8 cellular contexts compared by ENCODE assay signal in genomic region chr7:20778063-20778721, GRCh38. TPM values are rescaled to one million over a fixed set of nuclear protein-coding genes. Genes with fewer than 3 reads are reported as not detected.
DNase-seq lines count a peak whose midpoint lies in the region; ATAC-seq and TF ChIP-seq lines count a peak whose summit lies in the region.

No MANE protein-coding gene starts in this region.

- H3K9ac ChIP-seq in neural progenitor cell = no peak overlapping the region

- 0 out of 2 replicates have a peak, but pooled peaks cover 3% of the 10 kb centered on the region for H3K4me1 ChIP-seq in Panc1 (ENCODE audit: control insufficient read depth, insufficient read depth, low read length)
- H3K4me1 ChIP-seq in esophagus (ENCODE audit: control insufficient read depth in 2 of 2, insufficient read depth in 2 of 2, low read length in 1 of 2) = peaks cover 0 to 4% of the 10 kb centered on the region in 2 donors
- H3K4me1 ChIP-seq in neural progenitor cell = peaks cover 80% of the 10 kb centered on the region

- H3K4me3 ChIP-seq in Panc1 (ENCODE audit: low read depth in 2 of 2, low read length in 2 of 2) = peak overlapping the region; percentile 14 to 36; a peak in 3 of 4 replicates
- H3K4me3 ChIP-seq in esophagus (ENCODE audit: low read depth in 1 of 2, low read length in 2 of 2) = peak overlapping the region; percentile 14 to 37
- peak overlapping the region; percentile 51 for H3K4me3 ChIP-seq in neural progenitor cell

- ATAC-seq in activated CD4-positive, alpha-beta T cell treated with anti-CD3 and anti-CD28 coated beads for 36 hours = peak; percentile 68
- ATAC-seq in HG02759 (IDR thresholded peaks at IDR 0.05; ENCODE audit: unreplicated experiment) = peak; percentile 96
- ATAC-seq in Panc1 = peak; percentile 99

- H2AFZ ChIP-seq in neural progenitor cell (replicated peaks) = peak overlapping the region; percentile 84

- H4K20me1 ChIP-seq in neural progenitor cell (ENCODE audit: low read depth) = peaks cover 65% of the 10 kb centered on the region

- peak; percentile 97 for TF ChIP-seq CTCF in Panc1 (IDR thresholded peaks at IDR 0.05)
- TF ChIP-seq CTCF in neural progenitor cell (IDR thresholded peaks at IDR 0.05) = peak; percentile 68

- peaks cover 78% of the 10 kb centered on the region for H3F3A ChIP-seq in neural progenitor cell (ENCODE audit: low read depth)

- CTCF ChIA-PET in activated CD4-positive, alpha-beta T cell treated with anti-CD3 and anti-CD28 coated beads for 36 hours (lab: Charles Lee) = interaction anchor here (1.0 kb wide), 1 partner anchor 20 kb away, joined by 3 read pairs; no protein-coding TSS in a partner anchor
- CTCF ChIA-PET in Panc1 (lab: Charles Lee) = no interaction called here

- peak overlapping the region; percentile 83 for H3K4me2 ChIP-seq in neural progenitor cell

- BruUV-seq in Panc1 (replicated peaks; lab: Mats Ljungman, UMichigan) = no TSS peak

- H3K4me1 Mint-ChIP-seq in activated CD4-positive, alpha-beta T cell treated with anti-CD3 and anti-CD28 coated beads for 36 hours = peaks cover 19% of the 10 kb centered on the region
- H3K4me1 Mint-ChIP-seq in neural progenitor cell = peaks cover 59% of the 10 kb centered on the region

- no peak overlapping the region for H3K4me3 Mint-ChIP-seq in activated CD4-positive, alpha-beta T cell treated with anti-CD3 and anti-CD28 coated beads for 36 hours
- H3K4me3 Mint-ChIP-seq in neural progenitor cell = peak overlapping the region; percentile 80

- H3K9me3 Mint-ChIP-seq in activated CD4-positive, alpha-beta T cell treated with anti-CD3 and anti-CD28 coated beads for 36 hours (ENCODE audit: low read depth) = no peaks in the 10 kb centered on the region
- no peaks in the 10 kb centered on the region for H3K9me3 Mint-ChIP-seq in neural progenitor cell

- intact Hi-C loops in activated CD4-positive, alpha-beta T cell treated with anti-CD3 and anti-CD28 coated beads for 36 hours (cut with DNase I, micrococcal nuclease) = loop anchor here (1.0 to 5.0 kb wide), 5 partner anchors 476 to 1304 kb away; partner anchors contain the start of gene DNAH11 (in 1 of the 2)
- intact Hi-C loops in Panc1 (cut with micrococcal nuclease; ENCODE audit: unreplicated experiment) = loop anchor here (5.0 kb wide), 1 partner anchor 989 kb away; no protein-coding TSS in a partner anchor

- no peaks in the 10 kb centered on the region for H3K9me3 ChIP-seq in Panc1 (ENCODE audit: control insufficient read depth, insufficient read depth, low read depth, low read length)
- no peaks in the 10 kb centered on the region for H3K9me3 ChIP-seq in esophagus (ENCODE audit: control insufficient read depth in 2 of 2, insufficient read depth in 1 of 2, low read depth in 1 of 2, low read length in 1 of 2)
- H3K9me3 ChIP-seq in neural progenitor cell (ENCODE audit: low read depth) = no peaks in the 10 kb centered on the region

- peaks cover 68% of the 10 kb centered on the region for H3K27me3 Mint-ChIP-seq in activated CD4-positive, alpha-beta T cell treated with anti-CD3 and anti-CD28 coated beads for 36 hours
- peaks cover 38% of the 10 kb centered on the region for H3K27me3 Mint-ChIP-seq in neural progenitor cell (ENCODE audit: insufficient read depth, low read depth)

- H3K27ac ChIP-seq in Panc1 (ENCODE audit: low read length) (no peak overlapping the region), esophagus (ENCODE audit: low read depth in 2 of 2, low read length in 1 of 2) (no peak overlapping the region), neural progenitor cell (peak overlapping the region; percentile 89)

- peak; percentile 61 for DNase-seq in activated CD4-positive, alpha-beta T cell treated with anti-CD3 and anti-CD28 coated beads for 36 hours
- DNase-seq in activated CD4-positive, alpha-beta T cell treated with anti-CD3 and anti-CD28 coated beads, Interleukin-2, amount 50 U/mL, for 4 hours = no peak
- DNase-seq in Panc1 (ENCODE audit: low read depth, low spot score) = no peak
- DNase-seq in neural progenitor cell (ENCODE audit: low spot score) = peak; percentile 94
- no peak for DNase-seq in NCI-H446 treated with DMSO at 0.1 percent for 48 hours (lab: John Stamatoyannopoulos, UW)
- no peak for DNase-seq in NCI-H2029 (lab: John Stamatoyannopoulos, UW)

- in situ Hi-C loops in Panc1 (cut with HindIII; ENCODE audit: low pct_unique_long_range_greater_than_20kb, low sequenced_read_pairs) = no loop called here

- WGBS in esophagus, 2 donors = 2 to 3% methylated on average over 47 to 63 of the region's 63 CpGs

- peaks cover 4% of the 10 kb centered on the region; the same call in 1 of the 2 replicates for H3K36me3 ChIP-seq in Panc1 (ENCODE audit: control insufficient read depth, insufficient read depth, low read length)
- H3K36me3 ChIP-seq in esophagus (ENCODE audit: control insufficient read depth in 2 of 2, insufficient read depth in 2 of 2, low read length in 1 of 2) = no peaks in the 10 kb centered on the region
- peaks cover 11% of the 10 kb centered on the region for H3K36me3 ChIP-seq in neural progenitor cell

- H3K36me3 Mint-ChIP-seq in activated CD4-positive, alpha-beta T cell treated with anti-CD3 and anti-CD28 coated beads for 36 hours (ENCODE audit: low read depth) = no peaks in the 10 kb centered on the region
- peaks cover 5% of the 10 kb centered on the region for H3K36me3 Mint-ChIP-seq in neural progenitor cell

- H3K27me3 ChIP-seq in Panc1 (ENCODE audit: control insufficient read depth, insufficient read depth, low read length) = peaks cover 42% of the 10 kb centered on the region
- H3K27me3 ChIP-seq in esophagus (ENCODE audit: control insufficient read depth in 1 of 2, insufficient read depth in 2 of 2, low read length in 2 of 2) = peaks cover 6 to 14% of the 10 kb centered on the region in 2 donors
- H3K27me3 ChIP-seq in neural progenitor cell = peaks cover 76% of the 10 kb centered on the region

- H3K79me2 ChIP-seq in neural progenitor cell (ENCODE audit: low read depth) = peaks cover 35% of the 10 kb centered on the region

- no peak overlapping the region for H3K27ac Mint-ChIP-seq in activated CD4-positive, alpha-beta T cell treated with anti-CD3 and anti-CD28 coated beads for 36 hours
- H3K27ac Mint-ChIP-seq in neural progenitor cell = peak overlapping the region; percentile 20

- POLR2A ChIA-PET in activated CD4-positive, alpha-beta T cell treated with anti-CD3 and anti-CD28 coated beads for 36 hours (lab: Charles Lee) = no interaction called here
- POLR2A ChIA-PET in Panc1 (lab: Charles Lee) = no interaction called here

RNA-seq across cellular contexts. Expression of gene SP8, which starts 8.5 kb away (rescaled TPM):
- not detected for total RNA-seq in activated CD4-positive, alpha-beta T cell treated with anti-CD3 and anti-CD28 coated beads for 36 hours
- total RNA-seq in Panc1 (2021; ENCODE audit: unreplicated experiment) = not detected
- polyA plus RNA-seq in Panc1 (2012; ENCODE audit: insufficient read length) = not detected
- polyA plus RNA-seq in esophagus = not detected
- total RNA-seq in neural progenitor cell (ENCODE audit: low replicate concordance) = 19.8 and 60.7 TPM in 2 replicates

Comparison
In these comparisons a context has a peak if more than half of its experiments do, and no peak if none do; other contexts are left out.
1. DNase-seq: peak in activated CD4-positive, alpha-beta T cell treated with anti-CD3 and anti-CD28 coated beads for 36 hours (single experiment) and neural progenitor cell (single experiment); none in activated CD4-positive, alpha-beta T cell treated with anti-CD3 and anti-CD28 coated beads, Interleukin-2, amount 50 U/mL, for 4 hours (0 of 2), Panc1 (single experiment), NCI-H446 treated with DMSO at 0.1 percent for 48 hours (single experiment) and NCI-H2029 (single experiment).
2. RNA of gene SP8, which starts 8.5 kb away (total RNA-seq): 19.8 to 60.7 TPM in neural progenitor cell; not detected in activated CD4-positive, alpha-beta T cell treated with anti-CD3 and anti-CD28 coated beads for 36 hours and not detected in Panc1 (single experiment); every median in the first group is over 10 times any median in the second.
3. Peak in every context shown above with its lines, with median percentiles within 50 percentile points of each other: ATAC-seq and H3K4me3 ChIP-seq.